In genomic region chr11:63614136-63614664, GRCh38 we compare ENCODE assay signal across 8 cellular contexts. TPM values are rescaled to one million over a fixed set of nuclear protein-coding genes. Genes with fewer than 3 reads are reported as not detected.
A peak's percentile ranks its signal among the peaks of the same experiment; 100 is the strongest.
DNase-seq lines count a peak whose midpoint lies in the region; ATAC-seq, FAIRE-seq and TF ChIP-seq lines count a peak whose summit lies in the region.

Gene PLAAT3 (minus strand): TSS chr11:63614433. CDS start chr11:63614014, 419 bp downstream.

- FAIRE-seq in small intestine (lab: Jason Lieb, UNC) = no peak

- peak within 1 kb of the TSS; percentile 77; the same call in 1 of the 2 replicates for H3K27ac ChIP-seq in HUES6 (ENCODE audit: low read depth, low read length)
- peak within 1 kb of the TSS; percentile 89 for H3K27ac ChIP-seq in VCaP
- peak within 1 kb of the TSS; percentile 88 for H3K27ac ChIP-seq in cingulate gyrus (ENCODE audit: low read depth, low read length)
- peak within 1 kb of the TSS; percentile 42 to 71 for H3K27ac ChIP-seq in small intestine (ENCODE audit: low read depth in 1 of 2, low read length in 1 of 2)

- no peak; the same call in 1 of the 2 replicates for TF ChIP-seq CTCF in VCaP (conservative IDR thresholded peaks at IDR 0.05)

- H3K4me1 ChIP-seq in HUES6 (ENCODE audit: control insufficient read depth, insufficient read depth, low read length) (peaks cover 28% of the 10 kb centered on the region), small intestine (ENCODE audit: control insufficient read depth in 2 of 2, insufficient read depth in 1 of 2, low read depth in 1 of 2, low read length in 1 of 2) (peaks cover 5 to 8% of the 10 kb centered on the region in 2 donors)

- DNase-seq in NCI-H1417 (lab: John Stamatoyannopoulos, UW) = peak; percentile 63 to 89 (median 73)
- DNase-seq in NCI-H1417 treated with DMSO at 0.1 percent for 48 hours (lab: John Stamatoyannopoulos, UW) = no peak
- peak; percentile 43 for DNase-seq in kidney glomerular epithelial cell (lab: John Stamatoyannopoulos, UW)
- peak; percentile 54 for DNase-seq in small intestine

- no peak for ATAC-seq in HG03039 (IDR thresholded peaks at IDR 0.05; ENCODE audit: unreplicated experiment)

- 0 to 1% (median 0%) methylated on average over 42 to 53 of the region's 53 CpGs for WGBS in small intestine, 3 donors

- H3K27me3 ChIP-seq in HUES6 (ENCODE audit: control insufficient read depth, insufficient read depth, low read length) (peaks cover 13% of the 10 kb centered on the region; the same call in 1 of the 2 replicates), small intestine (ENCODE audit: control insufficient read depth in 2 of 2, insufficient read depth in 2 of 2, low read length in 2 of 2) (no peaks in the 10 kb centered on the region)

- H3K4me3 ChIP-seq in HUES6 (ENCODE audit: low read depth, low read length) (peak within 1 kb of the TSS; percentile 78), small intestine (ENCODE audit: low read depth in 1 of 2, low read length in 2 of 2) (peak within 1 kb of the TSS; percentile 59 to 75)

- H3K9me3 ChIP-seq in HUES6 (ENCODE audit: control insufficient read depth, insufficient read depth, low read depth, low read length) (no peaks in the 10 kb centered on the region), small intestine (ENCODE audit: control insufficient read depth, low read depth) (no peaks in the 10 kb centered on the region)

- peak within 1 kb of the TSS; percentile 93 for H3K9ac ChIP-seq in HUES6 (ENCODE audit: low read length)

- no peaks in the 10 kb centered on the region for H3K36me3 ChIP-seq in HUES6 (ENCODE audit: control insufficient read depth, insufficient read depth, low read length)
- H3K36me3 ChIP-seq in small intestine (ENCODE audit: control insufficient read depth in 2 of 2, insufficient read depth in 2 of 2, low read length in 2 of 2) = no peaks in the 10 kb centered on the region

RNA-seq across cellular contexts. Expression of gene PLAAT3, which starts in this region (rescaled TPM):
- 10 to 100 TPM; 17.9 to 55.7 (median 43.0) TPM for polyA plus RNA-seq in small intestine
